In the genomic region with DNA sequence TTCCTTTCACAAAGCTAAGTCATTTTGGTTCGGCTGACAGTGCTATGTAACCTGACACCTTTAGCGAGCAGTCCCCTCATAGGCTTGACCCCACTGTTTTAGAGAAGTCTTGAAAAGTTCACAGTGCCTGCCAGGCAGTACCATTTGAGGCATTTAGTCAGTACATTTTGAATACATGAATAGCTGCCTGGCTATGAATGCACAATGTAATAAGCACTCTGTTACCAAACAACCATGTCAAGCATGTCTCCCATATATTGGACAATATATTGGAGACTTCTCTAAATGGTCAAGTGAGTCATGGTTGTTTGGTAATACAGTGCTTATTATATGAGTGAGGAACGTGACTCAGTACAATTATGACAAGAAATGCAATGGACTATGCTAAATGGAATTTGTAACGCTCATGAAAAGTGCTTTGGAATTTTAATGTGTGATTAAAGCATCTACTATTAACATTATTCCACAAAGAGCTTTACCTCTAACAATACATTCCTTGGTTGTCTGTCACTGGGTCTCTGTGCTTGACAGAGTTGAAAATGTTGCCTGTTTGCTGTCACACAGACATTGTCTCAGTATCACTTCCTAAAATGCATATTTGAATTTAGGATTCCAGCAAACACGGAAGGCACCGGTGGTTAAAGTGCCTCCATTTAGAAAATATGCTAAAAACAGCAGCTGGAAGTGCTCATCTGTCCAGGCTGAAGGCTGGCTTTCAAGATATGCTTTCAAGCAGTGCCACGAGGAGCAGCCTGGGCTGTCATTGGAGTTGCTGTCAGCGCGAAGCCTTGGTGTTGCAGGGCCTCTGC, we compare ENCODE assay signal across 10 cellular contexts.
A peak's percentile ranks its signal among the peaks of the same experiment; 100 is the strongest.
DNase-seq lines count a peak whose midpoint lies in the region; ATAC-seq and TF ChIP-seq lines count a peak whose summit lies in the region.
"Had no signal": no experiment of that assay in that cellular context is flagged by ENCODE, and none has a peak within 500 bp of the region (broad histone marks: within the 10 kb centered on the region; RNA-seq: fewer than 3 reads in every experiment).

No MANE protein-coding gene starts in this region.

- peak; percentile 82 for DNase-seq in MCF 10A (ENCODE audit: unreplicated experiment)
- no peak for DNase-seq in breast epithelium (ENCODE audit: low spot score in 2 of 2)
- peak; percentile 89 for DNase-seq in HS-5 (ENCODE audit: low read depth)
- peak; percentile 49 for DNase-seq in dermis blood vessel endothelial cell
- DNase-seq in activated naive CD4-positive, alpha-beta T cell (lab: John Stamatoyannopoulos, UW) = no peak
- no peak for DNase-seq in T-helper 1 cell
- DNase-seq: ACHN, gastrocnemius medialis had no signal

- ATAC-seq in stimulated activated memory B cell treated with anti-CD40 and anti-IgM and Interleukin-4, amounts not matched to agents 10 μg/mL and 1 μg/mL and 100 μg/mL, for 72 hours = peak; percentile 57
- ATAC-seq in HG03196 (IDR thresholded peaks at IDR 0.05; ENCODE audit: unreplicated experiment) = no peak
- ATAC-seq: gastrocnemius medialis had no signal

- no peak overlapping the region for H3K27ac ChIP-seq in breast epithelium

- H3K9me3 ChIP-seq in breast epithelium = no peaks in the 10 kb centered on the region
- H3K9me3 ChIP-seq: gastrocnemius medialis had no signal

- H3K36me3 Mint-ChIP-seq in MCF 10A (ENCODE audit: insufficient read depth, unreplicated experiment) = no peaks in the 10 kb centered on the region
- H3K36me3 Mint-ChIP-seq in stimulated activated memory B cell treated with anti-CD40 and anti-IgM and Interleukin-4, amounts not matched to agents 10 μg/mL and 1 μg/mL and 100 μg/mL, for 72 hours = no peaks in the 10 kb centered on the region

- H3K27me3 Mint-ChIP-seq in MCF 10A (ENCODE audit: insufficient read depth, unreplicated experiment) = no peaks in the 10 kb centered on the region
- no peaks in the 10 kb centered on the region for H3K27me3 Mint-ChIP-seq in stimulated activated memory B cell treated with anti-CD40 and anti-IgM and Interleukin-4, amounts not matched to agents 10 μg/mL and 1 μg/mL and 100 μg/mL, for 72 hours

- no peaks in the 10 kb centered on the region for H3K36me3 ChIP-seq in breast epithelium
- H3K36me3 ChIP-seq: gastrocnemius medialis had no signal

- POLR2A ChIA-PET in MCF 10A (lab: Yijun Ruan, JAX) = interaction anchor here (0.7 to 2.8 kb wide), 4 partner anchors 8 to 74 kb away, joined by 3 to 8 read pairs (median 4); no protein-coding TSS in a partner anchor

- H3K4me1 ChIP-seq in breast epithelium = no peaks in the 10 kb centered on the region
- H3K4me1 ChIP-seq: gastrocnemius medialis had no signal

- intact Hi-C loops in MCF 10A (cut with micrococcal nuclease) = loop anchor here (10.0 kb wide), 1 partner anchor 74 kb away; no protein-coding TSS in a partner anchor
- intact Hi-C loops in breast epithelium (cut with DNase I; ENCODE audit: low total_unique reads) = no loop called here

- no peak for TF ChIP-seq POLR2A in breast epithelium (IDR thresholded peaks at IDR 0.05)

- H3K4me3 ChIP-seq in breast epithelium = no peak overlapping the region

- BruUV-seq in MCF 10A (replicated peaks; lab: Mats Ljungman, UMichigan) = no TSS peak

- CTCF ChIA-PET in MCF 10A (lab: Yijun Ruan, JAX) = interaction anchor here (0.6 to 1.2 kb wide), 2 partner anchors 36 to 43 kb away, joined by 3 to 4 read pairs; no protein-coding TSS in a partner anchor

- H3K27me3 ChIP-seq in breast epithelium = peaks cover 0 to 6% of the 10 kb centered on the region in 2 donors
- H3K27me3 ChIP-seq: gastrocnemius medialis had no signal

- H3K4me3 Mint-ChIP-seq in MCF 10A (ENCODE audit: unreplicated experiment) = no peak overlapping the region
- H3K4me3 Mint-ChIP-seq in stimulated activated memory B cell treated with anti-CD40 and anti-IgM and Interleukin-4, amounts not matched to agents 10 μg/mL and 1 μg/mL and 100 μg/mL, for 72 hours = no peak overlapping the region

- H3K4me1 Mint-ChIP-seq in MCF 10A (ENCODE audit: insufficient read depth, unreplicated experiment) = peaks cover 22% of the 10 kb centered on the region
- no peaks in the 10 kb centered on the region for H3K4me1 Mint-ChIP-seq in stimulated activated memory B cell treated with anti-CD40 and anti-IgM and Interleukin-4, amounts not matched to agents 10 μg/mL and 1 μg/mL and 100 μg/mL, for 72 hours

- TF ChIP-seq CTCF in MCF 10A (IDR thresholded peaks at IDR 0.05; ENCODE audit: unreplicated experiment) = no peak
- TF ChIP-seq CTCF in breast epithelium (IDR thresholded peaks at IDR 0.05) = no peak

- H3K9me3 Mint-ChIP-seq in MCF 10A (ENCODE audit: unreplicated experiment) = peaks cover 7% of the 10 kb centered on the region
- no peaks in the 10 kb centered on the region for H3K9me3 Mint-ChIP-seq in stimulated activated memory B cell treated with anti-CD40 and anti-IgM and Interleukin-4, amounts not matched to agents 10 μg/mL and 1 μg/mL and 100 μg/mL, for 72 hours

- H3K27ac Mint-ChIP-seq in MCF 10A (ENCODE audit: low read depth, unreplicated experiment) = no peak overlapping the region
- H3K27ac Mint-ChIP-seq in stimulated activated memory B cell treated with anti-CD40 and anti-IgM and Interleukin-4, amounts not matched to agents 10 μg/mL and 1 μg/mL and 100 μg/mL, for 72 hours = no peak overlapping the region

Comparison
In these comparisons a context has a peak if more than half of its experiments do, and no peak if none do; other contexts are left out.
1. DNase-seq: peak in MCF 10A (single experiment), HS-5 (single experiment) and dermis blood vessel endothelial cell (single experiment); none in breast epithelium (0 of 2), activated naive CD4-positive, alpha-beta T cell (0 of 4) and T-helper 1 cell (0 of 5).